1 cellular context compared by ENCODE assay signal in the genomic region with DNA sequence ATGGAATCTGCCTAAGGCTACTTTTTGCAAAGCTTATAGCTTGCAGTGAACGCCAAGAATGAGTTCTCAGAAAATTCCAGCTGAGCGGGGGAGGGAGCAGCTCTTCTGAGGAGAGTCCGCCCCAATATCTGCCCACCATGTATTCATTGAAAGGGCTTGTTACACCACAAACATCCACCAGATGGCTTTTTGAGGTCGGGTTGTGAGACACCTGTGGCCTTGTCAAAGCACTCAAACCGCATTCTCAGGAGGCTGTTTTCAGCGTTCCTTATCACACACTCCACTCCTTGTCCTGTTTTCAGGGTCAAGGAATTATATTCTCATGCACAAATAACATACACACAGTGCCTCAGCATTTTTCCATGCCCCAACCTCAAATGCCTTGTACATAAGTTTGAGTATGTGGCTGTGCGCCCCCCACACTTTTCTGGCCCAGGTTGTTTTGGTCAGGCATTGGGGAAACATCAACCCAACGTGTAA.
TF ChIP-seq lines count a peak whose summit lies in the region.

No MANE protein-coding gene starts in this region.

TF ChIP-seq in K562, 482 proteins besides CTCF, POLR2A, EP300 and RAD21 (continued from another document and continues in another):
- TF ChIP-seq ZBTB11 (CRISPR knock-in tag; IDR thresholded peaks at IDR 0.05) (no peak), HMBOX1 (IDR thresholded peaks at IDR 0.05) (no peak; the same call in 1 of the 2 replicates), COPS2 (conservative IDR thresholded peaks at IDR 0.05) (no peak), PHB2 (IDR thresholded peaks at IDR 0.05; ENCODE audit: low read depth) (no peak), THRAP3 (IDR thresholded peaks at IDR 0.05; ENCODE audit: borderline replicate concordance) (no peak; the same call in 1 of the 2 replicates), TAF15 (IDR thresholded peaks at IDR 0.05; ENCODE audit: low read depth, low read length) (no peak), SP1 (CRISPR knock-in tag; IDR thresholded peaks at IDR 0.05) (no peak), CHD7 (IDR thresholded peaks at IDR 0.05; ENCODE audit: low read depth, low read length) (no peak), ZNF41 (CRISPR knock-in tag; conservative IDR thresholded peaks at IDR 0.05) (no peak), BMI1 (IDR thresholded peaks at IDR 0.05; ENCODE audit: low read length) (0 out of 2 replicates have a peak, but pooled peaks have one; percentile 13), PCBP2 (IDR thresholded peaks at IDR 0.05; ENCODE audit: low read depth, low read length, poor library complexity, severe bottlenecking) (no peak), IFI16 (CRISPR knock-in tag; IDR thresholded peaks at IDR 0.05) (no peak), FOXP1 (CRISPR knock-in tag; IDR thresholded peaks at IDR 0.05) (no peak), TBP (optimal IDR thresholded peaks at IDR 0.05; ENCODE audit: low read depth, low read length) (no peak), SRF (CRISPR knock-in tag; IDR thresholded peaks at IDR 0.05) (0 out of 4 replicates have a peak, but pooled peaks of 1 of the 2 experiments have one; percentile 32), PHF8 (IDR thresholded peaks at IDR 0.05; ENCODE audit: borderline replicate concordance, low read length) (no peak), MAFF (IDR thresholded peaks at IDR 0.05; ENCODE audit: low read length) (peak; percentile 29; the same call in 1 of the 2 replicates), SLC30A9 (CRISPR knock-in tag; IDR thresholded peaks at IDR 0.05) (no peak), SMARCC2 (IDR thresholded peaks at IDR 0.05; ENCODE audit: low read depth) (peak; percentile 45; the same call in 1 of the 2 replicates), MYC (IDR thresholded peaks at IDR 0.05; ENCODE audit: low read depth, low read length) (peak; percentile 54), MYC (CRISPR knock-in tag; IDR thresholded peaks at IDR 0.05; ENCODE audit: borderline replicate concordance, low read depth) (no peak), MECOM (CRISPR knock-in tag; IDR thresholded peaks at IDR 0.05) (no peak), ZNF639 (CRISPR knock-in tag; conservative IDR thresholded peaks at IDR 0.05 in 1 of 2, IDR thresholded peaks at IDR 0.05 in 1 of 2) (no peak), ZNF408 (CRISPR knock-in tag; IDR thresholded peaks at IDR 0.05; ENCODE audit: low read depth) (no peak)
- TF ChIP-seq, protein P1, sequence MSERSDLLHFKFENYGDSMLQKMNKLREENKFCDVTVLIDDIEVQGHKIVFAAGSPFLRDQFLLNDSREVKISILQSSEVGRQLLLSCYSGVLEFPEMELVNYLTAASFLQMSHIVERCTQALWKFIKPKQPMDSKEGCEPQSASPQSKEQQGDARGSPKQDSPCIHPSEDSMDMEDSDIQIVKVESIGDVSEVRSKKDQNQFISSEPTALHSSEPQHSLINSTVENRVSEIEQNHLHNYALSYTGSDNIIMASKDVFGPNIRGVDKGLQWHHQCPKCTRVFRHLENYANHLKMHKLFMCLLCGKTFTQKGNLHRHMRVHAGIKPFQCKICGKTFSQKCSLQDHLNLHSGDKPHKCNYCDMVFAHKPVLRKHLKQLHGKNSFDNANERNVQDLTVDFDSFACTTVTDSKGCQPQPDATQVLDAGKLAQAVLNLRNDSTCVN (CRISPR knock-in tag; IDR thresholded peaks at IDR 0.05), result no peak
- TF ChIP-seq, protein P2, sequence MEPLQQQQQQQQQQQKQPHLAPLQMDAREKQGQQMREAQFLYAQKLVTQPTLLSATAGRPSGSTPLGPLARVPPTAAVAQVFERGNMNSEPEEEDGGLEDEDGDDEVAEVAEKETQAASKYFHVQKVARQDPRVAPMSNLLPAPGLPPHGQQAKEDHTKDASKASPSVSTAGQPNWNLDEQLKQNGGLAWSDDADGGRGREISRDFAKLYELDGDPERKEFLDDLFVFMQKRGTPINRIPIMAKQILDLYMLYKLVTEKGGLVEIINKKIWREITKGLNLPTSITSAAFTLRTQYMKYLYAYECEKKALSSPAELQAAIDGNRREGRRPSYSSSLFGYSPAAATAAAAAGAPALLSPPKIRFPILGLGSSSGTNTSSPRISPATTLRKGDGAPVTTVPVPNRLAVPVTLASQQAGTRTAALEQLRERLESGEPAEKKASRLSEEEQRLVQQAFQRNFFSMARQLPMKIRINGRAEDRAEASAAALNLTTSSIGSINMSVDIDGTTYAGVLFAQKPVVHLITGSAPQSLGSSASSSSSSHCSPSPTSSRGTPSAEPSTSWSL (CRISPR knock-in tag; IDR thresholded peaks at IDR 0.05; ENCODE audit: borderline replicate concordance), result no peak
- TF ChIP-seq, protein P3, sequence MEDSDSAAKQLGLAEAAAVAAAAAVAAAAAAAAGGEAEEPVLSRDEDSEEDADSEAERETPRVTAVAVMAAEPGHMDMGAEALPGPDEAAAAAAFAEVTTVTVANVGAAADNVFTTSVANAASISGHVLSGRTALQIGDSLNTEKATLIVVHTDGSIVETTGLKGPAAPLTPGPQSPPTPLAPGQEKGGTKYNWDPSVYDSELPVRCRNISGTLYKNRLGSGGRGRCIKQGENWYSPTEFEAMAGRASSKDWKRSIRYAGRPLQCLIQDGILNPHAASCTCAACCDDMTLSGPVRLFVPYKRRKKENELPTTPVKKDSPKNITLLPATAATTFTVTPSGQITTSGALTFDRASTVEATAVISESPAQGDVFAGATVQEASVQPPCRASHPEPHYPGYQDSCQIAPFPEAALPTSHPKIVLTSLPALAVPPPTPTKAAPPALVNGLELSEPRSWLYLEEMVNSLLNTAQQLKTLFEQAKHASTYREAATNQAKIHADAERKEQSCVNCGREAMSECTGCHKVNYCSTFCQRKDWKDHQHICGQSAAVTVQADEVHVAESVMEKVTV (CRISPR knock-in tag; IDR thresholded peaks at IDR 0.05), result peak; percentile 99
- TF ChIP-seq, protein P4, sequence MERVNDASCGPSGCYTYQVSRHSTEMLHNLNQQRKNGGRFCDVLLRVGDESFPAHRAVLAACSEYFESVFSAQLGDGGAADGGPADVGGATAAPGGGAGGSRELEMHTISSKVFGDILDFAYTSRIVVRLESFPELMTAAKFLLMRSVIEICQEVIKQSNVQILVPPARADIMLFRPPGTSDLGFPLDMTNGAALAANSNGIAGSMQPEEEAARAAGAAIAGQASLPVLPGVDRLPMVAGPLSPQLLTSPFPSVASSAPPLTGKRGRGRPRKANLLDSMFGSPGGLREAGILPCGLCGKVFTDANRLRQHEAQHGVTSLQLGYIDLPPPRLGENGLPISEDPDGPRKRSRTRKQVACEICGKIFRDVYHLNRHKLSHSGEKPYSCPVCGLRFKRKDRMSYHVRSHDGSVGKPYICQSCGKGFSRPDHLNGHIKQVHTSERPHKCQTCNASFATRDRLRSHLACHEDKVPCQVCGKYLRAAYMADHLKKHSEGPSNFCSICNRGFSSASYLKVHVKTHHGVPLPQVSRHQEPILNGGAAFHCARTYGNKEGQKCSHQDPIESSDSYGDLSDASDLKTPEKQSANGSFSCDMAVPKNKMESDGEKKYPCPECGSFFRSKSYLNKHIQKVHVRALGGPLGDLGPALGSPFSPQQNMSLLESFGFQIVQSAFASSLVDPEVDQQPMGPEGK (CRISPR knock-in tag; IDR thresholded peaks at IDR 0.05; ENCODE audit: borderline replicate concordance), result no peak
